Comparison of ENCODE assay signal across 9 cellular contexts in the genomic region with DNA sequence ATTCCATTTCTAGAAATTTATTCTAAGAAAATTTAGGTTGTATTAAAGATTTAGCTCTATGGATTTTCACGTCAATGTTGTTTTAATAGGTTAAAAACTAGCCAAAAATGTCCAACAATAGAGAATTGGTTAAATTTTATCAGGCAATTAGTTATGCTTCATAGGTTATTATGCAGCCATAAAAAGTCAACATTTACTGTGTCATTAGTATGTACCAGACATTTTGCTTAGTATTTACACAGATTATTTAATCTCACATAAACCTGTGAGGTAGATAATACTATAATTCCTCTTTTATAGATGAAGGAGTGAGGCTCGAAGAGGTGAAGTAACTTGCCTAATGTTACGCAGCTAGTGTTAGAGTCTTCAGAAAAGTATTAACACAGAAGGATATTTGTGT.
DNase-seq lines count a peak whose midpoint lies in the region; ATAC-seq and TF ChIP-seq lines count a peak whose summit lies in the region.
"Had no signal": no experiment of that assay in that cellular context is flagged by ENCODE, and none has a peak within 500 bp of the region (broad histone marks: within the 10 kb centered on the region; RNA-seq: fewer than 3 reads in every experiment).

No MANE protein-coding gene starts in this region.

- H3K4me1 Mint-ChIP-seq in nephron: peaks cover 46% of the 10 kb centered on the region

- peak overlapping the region; percentile 76 to 98 (median 92); a peak in 19 of 22 replicates for H3K4me2 ChIP-seq in BLaER1 treated with 17β-estradiol and CSF1 and Interleukin-3, amounts not matched to agents 10 nM and 100 nM
- peak overlapping the region; percentile 62 for H3K4me2 ChIP-seq in KMS-11

- no peaks in the 10 kb centered on the region for H3K27me3 ChIP-seq in BLaER1 treated with 17β-estradiol and CSF1 and Interleukin-3, amounts not matched to agents 10 nM and 100 nM
- no peaks in the 10 kb centered on the region for H3K27me3 ChIP-seq in KMS-11 (ENCODE audit: insufficient read depth, low read depth)

- peak overlapping the region; percentile 95 to 99 (median 96) for H3K4me3 Mint-ChIP-seq in nephron

- H3K4me1 ChIP-seq in BLaER1 treated with 17β-estradiol and CSF1 and Interleukin-3, amounts not matched to agents 10 nM and 100 nM: peaks cover 15 to 60% (median 44%) of the 10 kb centered on the region in 10 experiments; a peak in 19 of 20 replicates
- H3K4me1 ChIP-seq in KMS-11 (ENCODE audit: low read depth, poor library complexity, severe bottlenecking): peaks cover 22% of the 10 kb centered on the region

- peak overlapping the region in 7 of 11 experiments; percentile 86 to 92 (median 90); a peak in 13 of 22 replicates for H3K9ac ChIP-seq in BLaER1 treated with 17β-estradiol and CSF1 and Interleukin-3, amounts not matched to agents 10 nM and 100 nM
- no peak overlapping the region for H3K9ac ChIP-seq in KMS-11

- no peak for DNase-seq in coronary artery (ENCODE audit: low spot score)
- DNase-seq in NCI-H82 (lab: John Stamatoyannopoulos, UW): no peak
- no peak for DNase-seq in activated CD4-positive, alpha-beta T cell treated with anti-CD3 and anti-CD28 coated beads for 48 hours
- DNase-seq in epidermal melanocyte (ENCODE audit: insufficient read length, low spot score): no peak
- DNase-seq: activated naive CD4-positive, alpha-beta T cell treated with Interleukin-2 at 50 U/mL for 16 hours had no signal

- no peaks in the 10 kb centered on the region for H3K27me3 Mint-ChIP-seq in nephron (ENCODE audit: low read depth)

- no peaks in the 10 kb centered on the region for H3K9me3 Mint-ChIP-seq in nephron

- H3K27ac Mint-ChIP-seq in nephron: peak overlapping the region in 2 of 3 experiments; percentile 9 to 99

- no peak for TF ChIP-seq CTCF in KMS-11 (conservative IDR thresholded peaks at IDR 0.05; ENCODE audit: low read depth, low read length)
- TF ChIP-seq CTCF in coronary artery (IDR thresholded peaks at IDR 0.05): no peak
- TF ChIP-seq CTCF in nephron (IDR thresholded peaks at IDR 0.05; ENCODE audit: unreplicated experiment in 3 of 3): no peak

- peaks cover 0 to 33% (median 8%) of the 10 kb centered on the region in 11 experiments; a peak in 16 of 22 replicates for H3K36me3 ChIP-seq in BLaER1 treated with 17β-estradiol and CSF1 and Interleukin-3, amounts not matched to agents 10 nM and 100 nM
- no peaks in the 10 kb centered on the region for H3K36me3 ChIP-seq in KMS-11 (ENCODE audit: insufficient read depth)

- no peak for ATAC-seq in GM19455 (IDR thresholded peaks at IDR 0.05; ENCODE audit: unreplicated experiment)

- no peaks in the 10 kb centered on the region for H3K9me3 ChIP-seq in BLaER1 treated with 17β-estradiol and CSF1 and Interleukin-3, amounts not matched to agents 10 nM and 100 nM (replicated peaks in 1 of 11)

- H3K36me3 Mint-ChIP-seq in nephron (ENCODE audit: low read depth): no peaks in the 10 kb centered on the region

- H3K4me3 ChIP-seq in BLaER1 treated with 17β-estradiol and CSF1 and Interleukin-3, amounts not matched to agents 10 nM and 100 nM: peak overlapping the region; percentile 73 to 99 (median 88); a peak in 15 of 20 replicates
- H3K4me3 ChIP-seq in KMS-11 (IDR thresholded peaks at IDR 0.05; ENCODE audit: insufficient read depth, low read depth, low read length): no peak overlapping the region
- H3K4me3 ChIP-seq in coronary artery: peak overlapping the region; percentile 93

- peaks cover 65% of the 10 kb centered on the region; the same call in 1 of the 2 replicates for H3K79me2 ChIP-seq in KMS-11 (ENCODE audit: insufficient read depth, low read depth)

- H4K20me1 ChIP-seq in BLaER1 treated with 17β-estradiol and CSF1 and Interleukin-3, amounts not matched to agents 10 nM and 100 nM: peaks cover 38 to 62% (median 59%) of the 10 kb centered on the region in 11 experiments; a peak in 21 of 22 replicates
- peaks cover 3% of the 10 kb centered on the region; the same call in 1 of the 2 replicates for H4K20me1 ChIP-seq in KMS-11 (ENCODE audit: insufficient read depth)

- H3K27ac ChIP-seq in BLaER1 treated with 17β-estradiol and CSF1 and Interleukin-3, amounts not matched to agents 10 nM and 100 nM: peak overlapping the region in 1 of 11 experiments; percentile 83; a peak in 1 of 22 replicates
- H3K27ac ChIP-seq in KMS-11: no peak overlapping the region
- no peak overlapping the region for H3K27ac ChIP-seq in coronary artery

- H2AFZ ChIP-seq in KMS-11 (ENCODE audit: low read depth): no peak overlapping the region
